Comparison of ENCODE assay signal across 31 cellular contexts in the genomic region with DNA sequence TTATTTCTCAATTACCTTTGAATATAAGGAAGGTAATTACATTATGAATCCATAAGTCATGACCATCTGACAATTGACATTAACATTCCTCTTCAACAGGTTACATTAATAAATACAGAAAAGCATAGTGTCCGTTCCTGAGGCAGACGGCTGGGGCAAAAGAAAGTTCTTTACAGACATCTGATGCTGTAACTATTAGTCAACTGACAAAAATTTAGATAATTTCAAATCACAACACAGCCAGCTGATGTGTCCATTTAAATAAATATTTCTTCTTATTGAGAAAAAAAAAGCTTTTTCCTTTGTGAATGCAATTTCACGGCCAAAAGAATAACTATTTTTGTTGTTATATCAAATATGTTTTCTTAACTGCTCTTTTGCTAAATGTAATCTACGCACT. TPM values are rescaled to one million over a fixed set of nuclear protein-coding genes. Genes with fewer than 3 reads are reported as not detected.
DNase-seq lines count a peak whose midpoint lies in the region; ATAC-seq and TF ChIP-seq lines count a peak whose summit lies in the region.
"Had no signal": no experiment of that assay in that cellular context is flagged by ENCODE, and none has a peak within 500 bp of the region (broad histone marks: within the 10 kb centered on the region; RNA-seq: fewer than 3 reads in every experiment).

No MANE protein-coding gene starts in this region.

- 50% methylated on average over 4 of the region's 4 CpGs for WGBS in mammary epithelial cell (ENCODE audit: low coverage, missing lambda C conversion rate)

- H3K27ac ChIP-seq in ACC112 (ENCODE audit: low read depth, low read length) (peak overlapping the region; percentile 42), left ventricle myocardium inferior (replicated peaks) (no peak overlapping the region), mammary epithelial cell (ENCODE audit: insufficient read depth, low read depth, low read length) (no peak overlapping the region)
- H3K27ac ChIP-seq: 22Rv1, epithelial cell of prostate, gastroesophageal sphincter, SK-N-MC, spleen, VCaP had no signal

- H3K4me2 ChIP-seq in mammary epithelial cell (ENCODE audit: insufficient read depth, low read depth, low read length): no peak overlapping the region

- H3K79me2 ChIP-seq in ACC112 (ENCODE audit: control insufficient read depth, insufficient read depth, low read length, unreplicated experiment) (no peaks in the 10 kb centered on the region), mammary epithelial cell (ENCODE audit: insufficient read depth, low read length) (no peaks in the 10 kb centered on the region)

- H3K36me3 ChIP-seq in ACC112 (ENCODE audit: insufficient read depth, low read length): no peaks in the 10 kb centered on the region
- no peaks in the 10 kb centered on the region for H3K36me3 ChIP-seq in left ventricle myocardium inferior
- H3K36me3 ChIP-seq in mammary epithelial cell (ENCODE audit: insufficient read depth, low read length): no peaks in the 10 kb centered on the region
- H3K36me3 ChIP-seq: gastroesophageal sphincter, spleen had no signal

- intact Hi-C loops in left ventricle myocardium inferior (cut with micrococcal nuclease) (no loop called here), left colon (cut with DNase I, micrococcal nuclease) (no loop called here), mammary epithelial cell (cut with micrococcal nuclease) (no loop called here)

- TF ChIP-seq CTCF in choroid plexus epithelial cell (conservative IDR thresholded peaks at IDR 0.05; ENCODE audit: low read depth, low read length) (no peak), left ventricle myocardium inferior (IDR thresholded peaks at IDR 0.05; ENCODE audit: borderline replicate concordance) (no peak), GM10266 (IDR thresholded peaks at IDR 0.05; ENCODE audit: control insufficient read depth, insufficient read depth, low read depth, missing control alignments) (no peak), mammary epithelial cell (conservative IDR thresholded peaks at IDR 0.05 in 1 of 2, IDR thresholded peaks at IDR 0.05 in 1 of 2; ENCODE audit: extremely low read depth in 1 of 2, insufficient read depth in 1 of 2, low read depth in 1 of 2, low read length in 2 of 2) (no peak)

- DNase-seq in LHCN-M2 (ENCODE audit: low read depth) (peak; percentile 60), choroid plexus epithelial cell (ENCODE audit: low read depth) (peak; percentile 74), kidney glomerular epithelial cell (lab: John Stamatoyannopoulos, UW) (peak; percentile 74), left ventricle myocardium inferior (no peak), left colon (no peak), GM10266 (ENCODE audit: extremely low spot score) (no peak), mammary epithelial cell (no peak)
- DNase-seq: activated CD4-positive, alpha-beta T cell treated with anti-CD3 and anti-CD28 coated beads for 48 hours; activated naive CD4-positive, alpha-beta T cell treated with anti-CD3 and anti-CD28 coated beads for 36 hours; activated T-cell treated with anti-CD3 and anti-CD28 coated beads, Interleukin-2, amount 50 U/mL, for 48 hours; AML-193; amygdala; CD8-positive, alpha-beta T cell; naive B cell; NCI-H1694; NCI-H69; occipital lobe; spleen; stimulated activated CD4-positive, alpha-beta T cell treated with anti-CD3 and anti-CD28 coated beads, Interleukin-2, amount 100 ng/mL, for 48 hours had no signal

- H3K9me3 ChIP-seq in left ventricle myocardium inferior (replicated peaks): no peaks in the 10 kb centered on the region
- H3K9me3 ChIP-seq in mammary epithelial cell (replicated peaks; ENCODE audit: insufficient read depth, low read length): no peaks in the 10 kb centered on the region
- H3K9me3 ChIP-seq: gastroesophageal sphincter, spleen had no signal

- in situ Hi-C loops in mammary epithelial cell (cut with MboI; ENCODE audit: low sequenced_read_pairs in 2 of 2): no loop called here

- H3K4me1 ChIP-seq in ACC112 (ENCODE audit: control insufficient read depth, insufficient read depth, low read length, unreplicated experiment) (peaks cover 19% of the 10 kb centered on the region), left ventricle myocardium inferior (no peaks in the 10 kb centered on the region), mammary epithelial cell (ENCODE audit: insufficient read depth, low read length) (no peaks in the 10 kb centered on the region)
- H3K4me1 ChIP-seq: gastroesophageal sphincter, spleen had no signal

- no peaks in the 10 kb centered on the region for H3K27me3 ChIP-seq in ACC112 (ENCODE audit: insufficient read depth, low read length)
- peaks cover 14% of the 10 kb centered on the region for H3K27me3 ChIP-seq in left ventricle myocardium inferior (ENCODE audit: low read depth)
- peaks cover 3% of the 10 kb centered on the region for H3K27me3 ChIP-seq in mammary epithelial cell (ENCODE audit: insufficient read depth, low read length)
- H3K27me3 ChIP-seq: gastroesophageal sphincter had no signal

- H3K4me3 ChIP-seq in ACC112 (ENCODE audit: low read depth, low read length): peak overlapping the region; percentile 44
- H3K4me3 ChIP-seq in choroid plexus epithelial cell (ENCODE audit: low read depth, low read length): no peak overlapping the region
- H3K4me3 ChIP-seq in left ventricle myocardium inferior: no peak overlapping the region
- no peak overlapping the region for H3K4me3 ChIP-seq in mammary epithelial cell (replicated peaks in 1 of 3; ENCODE audit: insufficient read depth in 1 of 3, low read depth in 2 of 3, low read length in 3 of 3)
- H3K4me3 ChIP-seq: gastroesophageal sphincter, SK-N-MC, spleen had no signal

- no peaks in the 10 kb centered on the region for H4K20me1 ChIP-seq in mammary epithelial cell (ENCODE audit: insufficient read depth, low read length)

- ATAC-seq in left colon: no peak
- ATAC-seq: CD8-positive, alpha-beta T cell; gastroesophageal sphincter; stimulated activated effector memory CD8-positive, alpha-beta T cell treated with anti-CD3 and anti-CD28 coated beads, Interleukin-12 subunit alpha, Interleukin-12 subunit beta, amount 100 ng/mL, for 72 hours had no signal

- H2AFZ ChIP-seq in ACC112 (ENCODE audit: low read length, unreplicated experiment) (peak overlapping the region; percentile 86), mammary epithelial cell (ENCODE audit: low read depth, low read length) (no peak overlapping the region)

- dilution Hi-C loops in mammary epithelial cell (cut with HindIII; ENCODE audit: low sequenced_read_pairs): no loop called here

- H3K9ac ChIP-seq in mammary epithelial cell (ENCODE audit: insufficient read depth, low read length): no peak overlapping the region

- no TSS peak for BruUV-seq in mammary epithelial cell (replicated peaks; lab: Mats Ljungman, UMichigan)

- CTCF ChIA-PET in mammary epithelial cell (lab: Charles Lee; ENCODE audit: low non-redundant PET): no interaction called here

RNA-seq across cellular contexts. Expression of a gene that starts 9.2 kb away (rescaled TPM):
- total RNA-seq in LHCN-M2 (2014; rRNA removed): 6.2 and 9.1 TPM in 2 replicates
- polyA plus RNA-seq in LHCN-M2 (2012): 4.6 TPM
- total RNA-seq in left ventricle myocardium inferior: 17.6 TPM
- total RNA-seq in left colon: 10 to 100 TPM; 36.7 to 46.2 TPM
- 10 to 100 TPM; 17.7 to 21.8 TPM for total RNA-seq in mammary epithelial cell
- 11.4 TPM for polyA plus RNA-seq in mammary epithelial cell
- polyA minus RNA-seq in mammary epithelial cell: 6.0 TPM

RNA-seq across cellular contexts. Expression of a gene that starts 55.5 kb away (rescaled TPM):
- not detected in 2 replicates for total RNA-seq in LHCN-M2 (2014; rRNA removed)
- not detected for polyA plus RNA-seq in LHCN-M2 (2012)
- not detected for total RNA-seq in left ventricle myocardium inferior
- not detected for total RNA-seq in left colon
- not detected for total RNA-seq in mammary epithelial cell
- polyA plus RNA-seq in mammary epithelial cell: not detected
- not detected for polyA minus RNA-seq in mammary epithelial cell
- total RNA-seq: activated naive CD4-positive, alpha-beta T cell treated with anti-CD3 and anti-CD28 coated beads for 36 hours; CD8-positive, alpha-beta T cell; gastroesophageal sphincter; H4; occipital lobe; RPMI7951; spleen; T-helper 2 cell treated with Interferon-gamma antibody and Interleukin-4, amounts not matched to agents 100 ng/mL and 5 ng/mL, for 36 hours; ureter had no signal
- polyA plus RNA-seq: keratinocyte had no signal

Comparison
In these comparisons a context has a peak if more than half of its experiments do, and no peak if none do; other contexts are left out.
1. DNase-seq: peak in LHCN-M2 (single experiment), choroid plexus epithelial cell (single experiment) and kidney glomerular epithelial cell (single experiment); none in left ventricle myocardium inferior (single experiment), left colon (0 of 2), GM10266 (single experiment) and mammary epithelial cell (single experiment).